Comparison of ENCODE assay signal across 3 cellular contexts in the genomic region with DNA sequence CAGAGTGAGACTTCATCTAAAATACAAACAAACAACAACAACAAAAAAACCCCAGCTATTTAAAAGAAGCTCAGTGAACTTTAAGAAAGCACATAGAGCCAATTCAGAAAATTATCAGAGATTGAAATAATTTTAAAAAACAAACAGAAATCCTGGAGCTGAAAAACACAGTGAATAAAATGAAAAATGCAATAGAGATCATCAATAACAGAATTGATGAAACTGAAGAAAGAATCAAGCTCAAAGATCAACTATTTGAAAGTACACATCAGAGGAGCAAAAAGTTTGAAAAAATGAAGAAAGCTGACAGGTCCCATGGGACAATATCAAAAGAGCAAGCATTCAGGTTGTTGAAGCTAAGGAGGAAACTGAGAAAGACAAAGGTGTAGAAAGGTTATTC.
TF ChIP-seq lines count a peak whose summit lies in the region.

No MANE protein-coding gene starts in this region.

TF ChIP-seq in HepG2, 621 proteins besides CTCF, POLR2A, EP300 and RAD21:
- no peak for TF ChIP-seq LCORL (IDR thresholded peaks at IDR 0.05)
- no peak for TF ChIP-seq LCORL (CRISPR knock-in tag; IDR thresholded peaks at IDR 0.05)
- TF ChIP-seq ZNF772 (CRISPR knock-in tag; IDR thresholded peaks at IDR 0.05): no peak
- peak; percentile 98 for TF ChIP-seq ZNF160 (CRISPR knock-in tag; IDR thresholded peaks at IDR 0.05)
- no peak for TF ChIP-seq PPARG (CRISPR knock-in tag; conservative IDR thresholded peaks at IDR 0.05)
- no peak for TF ChIP-seq MAF1 (CRISPR knock-in tag; IDR thresholded peaks at IDR 0.05; ENCODE audit: borderline replicate concordance)
- TF ChIP-seq ZNF256 (CRISPR knock-in tag; conservative IDR thresholded peaks at IDR 0.05): no peak
- TF ChIP-seq PLRG1 (conservative IDR thresholded peaks at IDR 0.05): no peak
- no peak for TF ChIP-seq TRIM24 (CRISPR knock-in tag; IDR thresholded peaks at IDR 0.05)
- TF ChIP-seq NRL (CRISPR knock-in tag; IDR thresholded peaks at IDR 0.05; ENCODE audit: borderline replicate concordance): no peak

TF ChIP-seq in HCT116, 20 proteins besides CTCF, POLR2A, EP300 and RAD21:
- TF ChIP-seq CBX3 (IDR thresholded peaks at IDR 0.05; ENCODE audit: low read depth) (0 out of 2 replicates have a peak, but pooled peaks have one; percentile 42), JUND (IDR thresholded peaks at IDR 0.05) (no peak)

TF ChIP-seq in K562, 482 proteins besides CTCF, POLR2A, EP300 and RAD21 (continues in another document):
- TF ChIP-seq ZNF224 (CRISPR knock-in tag; IDR thresholded peaks at IDR 0.05): no peak
- TF ChIP-seq, protein P1, sequence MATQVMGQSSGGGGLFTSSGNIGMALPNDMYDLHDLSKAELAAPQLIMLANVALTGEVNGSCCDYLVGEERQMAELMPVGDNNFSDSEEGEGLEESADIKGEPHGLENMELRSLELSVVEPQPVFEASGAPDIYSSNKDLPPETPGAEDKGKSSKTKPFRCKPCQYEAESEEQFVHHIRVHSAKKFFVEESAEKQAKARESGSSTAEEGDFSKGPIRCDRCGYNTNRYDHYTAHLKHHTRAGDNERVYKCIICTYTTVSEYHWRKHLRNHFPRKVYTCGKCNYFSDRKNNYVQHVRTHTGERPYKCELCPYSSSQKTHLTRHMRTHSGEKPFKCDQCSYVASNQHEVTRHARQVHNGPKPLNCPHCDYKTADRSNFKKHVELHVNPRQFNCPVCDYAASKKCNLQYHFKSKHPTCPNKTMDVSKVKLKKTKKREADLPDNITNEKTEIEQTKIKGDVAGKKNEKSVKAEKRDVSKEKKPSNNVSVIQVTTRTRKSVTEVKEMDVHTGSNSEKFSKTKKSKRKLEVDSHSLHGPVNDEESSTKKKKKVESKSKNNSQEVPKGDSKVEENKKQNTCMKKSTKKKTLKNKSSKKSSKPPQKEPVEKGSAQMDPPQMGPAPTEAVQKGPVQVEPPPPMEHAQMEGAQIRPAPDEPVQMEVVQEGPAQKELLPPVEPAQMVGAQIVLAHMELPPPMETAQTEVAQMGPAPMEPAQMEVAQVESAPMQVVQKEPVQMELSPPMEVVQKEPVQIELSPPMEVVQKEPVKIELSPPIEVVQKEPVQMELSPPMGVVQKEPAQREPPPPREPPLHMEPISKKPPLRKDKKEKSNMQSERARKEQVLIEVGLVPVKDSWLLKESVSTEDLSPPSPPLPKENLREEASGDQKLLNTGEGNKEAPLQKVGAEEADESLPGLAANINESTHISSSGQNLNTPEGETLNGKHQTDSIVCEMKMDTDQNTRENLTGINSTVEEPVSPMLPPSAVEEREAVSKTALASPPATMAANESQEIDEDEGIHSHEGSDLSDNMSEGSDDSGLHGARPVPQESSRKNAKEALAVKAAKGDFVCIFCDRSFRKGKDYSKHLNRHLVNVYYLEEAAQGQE (CRISPR knock-in tag; IDR thresholded peaks at IDR 0.05; ENCODE audit: low read depth): no peak
- TF ChIP-seq, protein P2, sequence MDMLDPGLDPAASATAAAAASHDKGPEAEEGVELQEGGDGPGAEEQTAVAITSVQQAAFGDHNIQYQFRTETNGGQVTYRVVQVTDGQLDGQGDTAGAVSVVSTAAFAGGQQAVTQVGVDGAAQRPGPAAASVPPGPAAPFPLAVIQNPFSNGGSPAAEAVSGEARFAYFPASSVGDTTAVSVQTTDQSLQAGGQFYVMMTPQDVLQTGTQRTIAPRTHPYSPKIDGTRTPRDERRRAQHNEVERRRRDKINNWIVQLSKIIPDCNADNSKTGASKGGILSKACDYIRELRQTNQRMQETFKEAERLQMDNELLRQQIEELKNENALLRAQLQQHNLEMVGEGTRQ (CRISPR knock-in tag; IDR thresholded peaks at IDR 0.05): no peak
- TF ChIP-seq, protein P3, sequence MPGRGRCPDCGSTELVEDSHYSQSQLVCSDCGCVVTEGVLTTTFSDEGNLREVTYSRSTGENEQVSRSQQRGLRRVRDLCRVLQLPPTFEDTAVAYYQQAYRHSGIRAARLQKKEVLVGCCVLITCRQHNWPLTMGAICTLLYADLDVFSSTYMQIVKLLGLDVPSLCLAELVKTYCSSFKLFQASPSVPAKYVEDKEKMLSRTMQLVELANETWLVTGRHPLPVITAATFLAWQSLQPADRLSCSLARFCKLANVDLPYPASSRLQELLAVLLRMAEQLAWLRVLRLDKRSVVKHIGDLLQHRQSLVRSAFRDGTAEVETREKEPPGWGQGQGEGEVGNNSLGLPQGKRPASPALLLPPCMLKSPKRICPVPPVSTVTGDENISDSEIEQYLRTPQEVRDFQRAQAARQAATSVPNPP (IDR thresholded peaks at IDR 0.05; ENCODE audit: borderline replicate concordance, insufficient read depth, insufficient read length): no peak
- no peak for TF ChIP-seq ELF4 (CRISPR knock-in tag; IDR thresholded peaks at IDR 0.05)
- TF ChIP-seq CBX3 (IDR thresholded peaks at IDR 0.05; ENCODE audit: borderline replicate concordance in 1 of 2, low read length in 2 of 2): peak in 1 of 2 experiments; percentile 91; a peak in 2 of 3 replicates
- no peak for TF ChIP-seq FOSL1 (tag; conservative IDR thresholded peaks at IDR 0.05)
- no peak for TF ChIP-seq EGR1 (conservative IDR thresholded peaks at IDR 0.05)
- TF ChIP-seq HLTF (IDR thresholded peaks at IDR 0.05): peak; percentile 90
- no peak for TF ChIP-seq ZNF584 (CRISPR knock-in tag; IDR thresholded peaks at IDR 0.05; ENCODE audit: low read depth)
- TF ChIP-seq, protein P4, sequence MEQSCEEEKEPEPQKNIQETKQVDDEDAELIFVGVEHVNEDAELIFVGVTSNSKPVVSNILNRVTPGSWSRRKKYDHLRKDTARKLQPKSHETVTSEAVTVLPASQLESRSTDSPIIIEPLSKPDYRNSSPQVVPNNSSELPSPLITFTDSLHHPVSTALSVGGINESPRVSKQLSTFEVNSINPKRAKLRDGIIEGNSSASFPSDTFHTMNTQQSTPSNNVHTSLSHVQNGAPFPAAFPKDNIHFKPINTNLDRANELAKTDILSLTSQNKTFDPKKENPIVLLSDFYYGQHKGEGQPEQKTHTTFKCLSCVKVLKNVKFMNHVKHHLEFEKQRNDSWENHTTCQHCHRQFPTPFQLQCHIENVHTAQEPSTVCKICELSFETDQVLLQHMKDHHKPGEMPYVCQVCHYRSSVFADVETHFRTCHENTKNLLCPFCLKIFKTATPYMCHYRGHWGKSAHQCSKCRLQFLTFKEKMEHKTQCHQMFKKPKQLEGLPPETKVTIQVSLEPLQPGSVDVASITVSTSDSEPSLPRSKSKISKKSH (CRISPR knock-in tag; IDR thresholded peaks at IDR 0.05): peak; percentile 90; the same call in 1 of the 2 replicates
- TF ChIP-seq STAT5B (CRISPR knock-in tag; IDR thresholded peaks at IDR 0.05): no peak
- TF ChIP-seq, protein P5, sequence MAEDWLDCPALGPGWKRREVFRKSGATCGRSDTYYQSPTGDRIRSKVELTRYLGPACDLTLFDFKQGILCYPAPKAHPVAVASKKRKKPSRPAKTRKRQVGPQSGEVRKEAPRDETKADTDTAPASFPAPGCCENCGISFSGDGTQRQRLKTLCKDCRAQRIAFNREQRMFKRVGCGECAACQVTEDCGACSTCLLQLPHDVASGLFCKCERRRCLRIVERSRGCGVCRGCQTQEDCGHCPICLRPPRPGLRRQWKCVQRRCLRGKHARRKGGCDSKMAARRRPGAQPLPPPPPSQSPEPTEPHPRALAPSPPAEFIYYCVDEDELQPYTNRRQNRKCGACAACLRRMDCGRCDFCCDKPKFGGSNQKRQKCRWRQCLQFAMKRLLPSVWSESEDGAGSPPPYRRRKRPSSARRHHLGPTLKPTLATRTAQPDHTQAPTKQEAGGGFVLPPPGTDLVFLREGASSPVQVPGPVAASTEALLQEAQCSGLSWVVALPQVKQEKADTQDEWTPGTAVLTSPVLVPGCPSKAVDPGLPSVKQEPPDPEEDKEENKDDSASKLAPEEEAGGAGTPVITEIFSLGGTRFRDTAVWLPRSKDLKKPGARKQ (CRISPR knock-in tag; IDR thresholded peaks at IDR 0.05): no peak
- no peak for TF ChIP-seq HDAC1 (IDR thresholded peaks at IDR 0.05)
- TF ChIP-seq, protein P6, sequence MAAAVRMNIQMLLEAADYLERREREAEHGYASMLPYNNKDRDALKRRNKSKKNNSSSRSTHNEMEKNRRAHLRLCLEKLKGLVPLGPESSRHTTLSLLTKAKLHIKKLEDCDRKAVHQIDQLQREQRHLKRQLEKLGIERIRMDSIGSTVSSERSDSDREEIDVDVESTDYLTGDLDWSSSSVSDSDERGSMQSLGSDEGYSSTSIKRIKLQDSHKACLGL (CRISPR knock-in tag; IDR thresholded peaks at IDR 0.05; ENCODE audit: borderline replicate concordance, poor library complexity, severe bottlenecking): no peak
- TF ChIP-seq, protein P7, sequence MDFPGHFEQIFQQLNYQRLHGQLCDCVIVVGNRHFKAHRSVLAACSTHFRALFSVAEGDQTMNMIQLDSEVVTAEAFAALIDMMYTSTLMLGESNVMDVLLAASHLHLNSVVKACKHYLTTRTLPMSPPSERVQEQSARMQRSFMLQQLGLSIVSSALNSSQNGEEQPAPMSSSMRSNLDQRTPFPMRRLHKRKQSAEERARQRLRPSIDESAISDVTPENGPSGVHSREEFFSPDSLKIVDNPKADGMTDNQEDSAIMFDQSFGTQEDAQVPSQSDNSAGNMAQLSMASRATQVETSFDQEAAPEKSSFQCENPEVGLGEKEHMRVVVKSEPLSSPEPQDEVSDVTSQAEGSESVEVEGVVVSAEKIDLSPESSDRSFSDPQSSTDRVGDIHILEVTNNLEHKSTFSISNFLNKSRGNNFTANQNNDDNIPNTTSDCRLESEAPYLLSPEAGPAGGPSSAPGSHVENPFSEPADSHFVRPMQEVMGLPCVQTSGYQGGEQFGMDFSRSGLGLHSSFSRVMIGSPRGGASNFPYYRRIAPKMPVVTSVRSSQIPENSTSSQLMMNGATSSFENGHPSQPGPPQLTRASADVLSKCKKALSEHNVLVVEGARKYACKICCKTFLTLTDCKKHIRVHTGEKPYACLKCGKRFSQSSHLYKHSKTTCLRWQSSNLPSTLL (IDR thresholded peaks at IDR 0.05): no peak
- no peak for TF ChIP-seq CBFA2T2 (conservative IDR thresholded peaks at IDR 0.05)
- TF ChIP-seq E2F3 (CRISPR knock-in tag; IDR thresholded peaks at IDR 0.05): no peak
- TF ChIP-seq, protein P8, sequence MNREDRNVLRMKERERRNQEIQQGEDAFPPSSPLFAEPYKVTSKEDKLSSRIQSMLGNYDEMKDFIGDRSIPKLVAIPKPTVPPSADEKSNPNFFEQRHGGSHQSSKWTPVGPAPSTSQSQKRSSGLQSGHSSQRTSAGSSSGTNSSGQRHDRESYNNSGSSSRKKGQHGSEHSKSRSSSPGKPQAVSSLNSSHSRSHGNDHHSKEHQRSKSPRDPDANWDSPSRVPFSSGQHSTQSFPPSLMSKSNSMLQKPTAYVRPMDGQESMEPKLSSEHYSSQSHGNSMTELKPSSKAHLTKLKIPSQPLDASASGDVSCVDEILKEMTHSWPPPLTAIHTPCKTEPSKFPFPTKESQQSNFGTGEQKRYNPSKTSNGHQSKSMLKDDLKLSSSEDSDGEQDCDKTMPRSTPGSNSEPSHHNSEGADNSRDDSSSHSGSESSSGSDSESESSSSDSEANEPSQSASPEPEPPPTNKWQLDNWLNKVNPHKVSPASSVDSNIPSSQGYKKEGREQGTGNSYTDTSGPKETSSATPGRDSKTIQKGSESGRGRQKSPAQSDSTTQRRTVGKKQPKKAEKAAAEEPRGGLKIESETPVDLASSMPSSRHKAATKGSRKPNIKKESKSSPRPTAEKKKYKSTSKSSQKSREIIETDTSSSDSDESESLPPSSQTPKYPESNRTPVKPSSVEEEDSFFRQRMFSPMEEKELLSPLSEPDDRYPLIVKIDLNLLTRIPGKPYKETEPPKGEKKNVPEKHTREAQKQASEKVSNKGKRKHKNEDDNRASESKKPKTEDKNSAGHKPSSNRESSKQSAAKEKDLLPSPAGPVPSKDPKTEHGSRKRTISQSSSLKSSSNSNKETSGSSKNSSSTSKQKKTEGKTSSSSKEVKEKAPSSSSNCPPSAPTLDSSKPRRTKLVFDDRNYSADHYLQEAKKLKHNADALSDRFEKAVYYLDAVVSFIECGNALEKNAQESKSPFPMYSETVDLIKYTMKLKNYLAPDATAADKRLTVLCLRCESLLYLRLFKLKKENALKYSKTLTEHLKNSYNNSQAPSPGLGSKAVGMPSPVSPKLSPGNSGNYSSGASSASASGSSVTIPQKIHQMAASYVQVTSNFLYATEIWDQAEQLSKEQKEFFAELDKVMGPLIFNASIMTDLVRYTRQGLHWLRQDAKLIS (CRISPR knock-in tag; IDR thresholded peaks at IDR 0.05): no peak
- TF ChIP-seq CREBBP (IDR thresholded peaks at IDR 0.05; ENCODE audit: low read depth, low read length): no peak
- TF ChIP-seq NR2C1 (IDR thresholded peaks at IDR 0.05): no peak
- 0 out of 2 replicates have a peak, but pooled peaks have one; percentile 54 for TF ChIP-seq NR2C1 (tag; IDR thresholded peaks at IDR 0.05)
- TF ChIP-seq, protein P9, sequence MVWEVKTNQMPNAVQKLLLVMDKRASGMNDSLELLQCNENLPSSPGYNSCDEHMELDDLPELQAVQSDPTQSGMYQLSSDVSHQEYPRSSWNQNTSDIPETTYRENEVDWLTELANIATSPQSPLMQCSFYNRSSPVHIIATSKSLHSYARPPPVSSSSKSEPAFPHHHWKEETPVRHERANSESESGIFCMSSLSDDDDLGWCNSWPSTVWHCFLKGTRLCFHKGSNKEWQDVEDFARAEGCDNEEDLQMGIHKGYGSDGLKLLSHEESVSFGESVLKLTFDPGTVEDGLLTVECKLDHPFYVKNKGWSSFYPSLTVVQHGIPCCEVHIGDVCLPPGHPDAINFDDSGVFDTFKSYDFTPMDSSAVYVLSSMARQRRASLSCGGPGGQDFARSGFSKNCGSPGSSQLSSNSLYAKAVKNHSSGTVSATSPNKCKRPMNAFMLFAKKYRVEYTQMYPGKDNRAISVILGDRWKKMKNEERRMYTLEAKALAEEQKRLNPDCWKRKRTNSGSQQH (CRISPR knock-in tag; IDR thresholded peaks at IDR 0.05): no peak
- TF ChIP-seq, protein P10, sequence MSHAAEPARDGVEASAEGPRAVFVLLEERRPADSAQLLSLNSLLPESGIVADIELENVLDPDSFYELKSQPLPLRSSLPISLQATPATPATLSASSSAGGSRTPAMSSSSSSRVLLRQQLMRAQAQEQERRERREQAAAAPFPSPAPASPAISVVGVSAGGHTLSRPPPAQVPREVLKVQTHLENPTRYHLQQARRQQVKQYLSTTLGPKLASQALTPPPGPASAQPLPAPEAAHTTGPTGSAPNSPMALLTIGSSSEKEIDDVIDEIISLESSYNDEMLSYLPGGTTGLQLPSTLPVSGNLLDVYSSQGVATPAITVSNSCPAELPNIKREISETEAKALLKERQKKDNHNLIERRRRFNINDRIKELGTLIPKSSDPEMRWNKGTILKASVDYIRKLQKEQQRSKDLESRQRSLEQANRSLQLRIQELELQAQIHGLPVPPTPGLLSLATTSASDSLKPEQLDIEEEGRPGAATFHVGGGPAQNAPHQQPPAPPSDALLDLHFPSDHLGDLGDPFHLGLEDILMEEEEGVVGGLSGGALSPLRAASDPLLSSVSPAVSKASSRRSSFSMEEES (CRISPR knock-in tag; IDR thresholded peaks at IDR 0.05): no peak
- no peak for TF ChIP-seq FOXJ2 (tag; IDR thresholded peaks at IDR 0.05)
- TF ChIP-seq, protein P11, sequence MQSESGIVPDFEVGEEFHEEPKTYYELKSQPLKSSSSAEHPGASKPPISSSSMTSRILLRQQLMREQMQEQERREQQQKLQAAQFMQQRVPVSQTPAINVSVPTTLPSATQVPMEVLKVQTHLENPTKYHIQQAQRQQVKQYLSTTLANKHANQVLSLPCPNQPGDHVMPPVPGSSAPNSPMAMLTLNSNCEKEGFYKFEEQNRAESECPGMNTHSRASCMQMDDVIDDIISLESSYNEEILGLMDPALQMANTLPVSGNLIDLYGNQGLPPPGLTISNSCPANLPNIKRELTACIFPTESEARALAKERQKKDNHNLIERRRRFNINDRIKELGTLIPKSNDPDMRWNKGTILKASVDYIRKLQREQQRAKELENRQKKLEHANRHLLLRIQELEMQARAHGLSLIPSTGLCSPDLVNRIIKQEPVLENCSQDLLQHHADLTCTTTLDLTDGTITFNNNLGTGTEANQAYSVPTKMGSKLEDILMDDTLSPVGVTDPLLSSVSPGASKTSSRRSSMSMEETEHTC (IDR thresholded peaks at IDR 0.05): no peak
- TF ChIP-seq NFRKB (IDR thresholded peaks at IDR 0.05; ENCODE audit: low read depth): no peak
- TF ChIP-seq LARP7 (IDR thresholded peaks at IDR 0.05): no peak
- no peak for TF ChIP-seq ZNF699 (CRISPR knock-in tag; IDR thresholded peaks at IDR 0.05; ENCODE audit: insufficient replicate concordance)
- TF ChIP-seq SRSF9 (IDR thresholded peaks at IDR 0.05; ENCODE audit: borderline replicate concordance, low read depth, low read length): no peak
- no peak for TF ChIP-seq MTA3 (IDR thresholded peaks at IDR 0.05; ENCODE audit: borderline replicate concordance)
